In genomic region chr11:38791346-38791961, GRCh38 we compare ENCODE assay signal across 8 cellular contexts.
DNase-seq lines count a peak whose midpoint lies in the region; ATAC-seq and TF ChIP-seq lines count a peak whose summit lies in the region.

No MANE protein-coding gene starts in this region.

- no peaks in the 10 kb centered on the region for H3K23me2 ChIP-seq in H9 (ENCODE audit: insufficient read length, low read depth, low read length, poor library complexity, severe bottlenecking)

- H3T11ph ChIP-seq in H9 (ENCODE audit: low read length), result no peak overlapping the region

- ATAC-seq in SK-N-SH treated with all-trans-retinoic acid at 6 μM for 48 hours, result peak; percentile 87

- no peak overlapping the region for H3K18ac ChIP-seq in H9 (ENCODE audit: insufficient read length, low read depth, low read length)

- H4K20me1 ChIP-seq in H9 (ENCODE audit: control insufficient read depth, insufficient read depth, insufficient read length), result no peaks in the 10 kb centered on the region

- no peak overlapping the region for H2AFZ ChIP-seq in H9 (ENCODE audit: low read length)

- TF ChIP-seq CTCF in H9 (conservative IDR thresholded peaks at IDR 0.05), result peak; percentile 95
- TF ChIP-seq CTCF in fibroblast of the aortic adventitia (IDR thresholded peaks at IDR 0.05; ENCODE audit: insufficient read depth, low read length), result peak; percentile 64
- peak; percentile 99 for TF ChIP-seq CTCF in progenitor cell of endocrine pancreas (IDR thresholded peaks at IDR 0.05; ENCODE audit: unreplicated experiment)

- H3K4me1 ChIP-seq in H9 (ENCODE audit: insufficient read depth, low read length), result no peaks in the 10 kb centered on the region

- no peak overlapping the region for H3K27ac Mint-ChIP-seq in activated naive CD4-positive, alpha-beta T cell treated with anti-CD3 and anti-CD28 coated beads for 36 hours
- no peak overlapping the region; a peak in 1 of 7 replicates for H3K27ac Mint-ChIP-seq in H9
- H3K27ac Mint-ChIP-seq in progenitor cell of endocrine pancreas, result no peak overlapping the region

- no peak overlapping the region for H4K91ac ChIP-seq in H9 (ENCODE audit: insufficient read length, low read depth, low read length)

- DNase-seq in activated naive CD4-positive, alpha-beta T cell treated with anti-CD3 and anti-CD28 coated beads for 36 hours, result peak; percentile 25
- DNase-seq in activated naive CD4-positive, alpha-beta T cell treated with anti-CD3 and anti-CD28 coated beads, Interleukin-2, amount 50 U/mL, for 16 hours, result no peak
- DNase-seq in H9, result peak; percentile 31
- peak; percentile 70 for DNase-seq in MV-4-11 (lab: John Stamatoyannopoulos, UW)
- peak; percentile 67 for DNase-seq in fibroblast of the aortic adventitia (ENCODE audit: low read depth)
- DNase-seq in progenitor cell of endocrine pancreas (ENCODE audit: low spot score, unreplicated experiment), result peak; percentile 24
- no peak for DNase-seq in activated CD8-positive, alpha-beta memory T cell treated with anti-CD3 and anti-CD28 coated beads, Interleukin-2, amount 50 U/mL, for 48 hours

- no peak overlapping the region for H3K4me2 ChIP-seq in H9 (ENCODE audit: insufficient read depth, insufficient read length, low read length)

- no peak overlapping the region for H3K4me3 Mint-ChIP-seq in activated naive CD4-positive, alpha-beta T cell treated with anti-CD3 and anti-CD28 coated beads for 36 hours
- H3K4me3 Mint-ChIP-seq in H9, result no peak overlapping the region
- H3K4me3 Mint-ChIP-seq in progenitor cell of endocrine pancreas (ENCODE audit: low read depth), result no peak overlapping the region

- H4K8ac ChIP-seq in H9 (replicated peaks; ENCODE audit: insufficient read length, low read depth, low read length), result no peak overlapping the region

- intact Hi-C loops in activated naive CD4-positive, alpha-beta T cell treated with anti-CD3 and anti-CD28 coated beads for 36 hours (cut with micrococcal nuclease), result no loop called here

- WGBS in H9 (ENCODE audit: extremely low coverage, insufficient read length, low lambda C conversion rate), result no CpG with 5 or more reads among the region's 4 CpGs

- no peaks in the 10 kb centered on the region for H3K79me2 ChIP-seq in H9 (ENCODE audit: insufficient read depth, low read length)

- H2BK12ac ChIP-seq in H9 (ENCODE audit: insufficient read length, low read depth, low read length), result no peak overlapping the region

- no peak overlapping the region for H3K56ac ChIP-seq in H9 (ENCODE audit: insufficient read length, low read depth, low read length)

- CTCF ChIA-PET in activated naive CD4-positive, alpha-beta T cell treated with anti-CD3 and anti-CD28 coated beads for 36 hours (lab: Charles Lee), result no interaction called here

- H2BK20ac ChIP-seq in H9 (ENCODE audit: low read depth, low read length, poor library complexity, severe bottlenecking), result no peak overlapping the region

- no peaks in the 10 kb centered on the region for H3K9me3 Mint-ChIP-seq in activated naive CD4-positive, alpha-beta T cell treated with anti-CD3 and anti-CD28 coated beads for 36 hours
- peaks cover 3 to 6% of the 10 kb centered on the region in 2 experiments; a peak in 4 of 5 replicates for H3K9me3 Mint-ChIP-seq in H9
- H3K9me3 Mint-ChIP-seq in progenitor cell of endocrine pancreas (ENCODE audit: low read depth), result peaks cover under 1% of the 10 kb centered on the region

- H2BK15ac ChIP-seq in H9 (ENCODE audit: low read depth, low read length), result no peak overlapping the region

- H3K79me1 ChIP-seq in H9 (ENCODE audit: insufficient read depth, low read depth, low read length, poor library complexity, severe bottlenecking), result no peaks in the 10 kb centered on the region

- H2BK5ac ChIP-seq in H9 (ENCODE audit: insufficient read length, low read length), result no peak overlapping the region

- H3K23ac ChIP-seq in H9 (ENCODE audit: insufficient read length, low read depth, low read length), result no peak overlapping the region

- H3K4me3 ChIP-seq in fibroblast of the aortic adventitia (ENCODE audit: low read depth, low read length), result no peak overlapping the region

- no peak overlapping the region for H3K27ac ChIP-seq in H9 (ENCODE audit: insufficient read length, low read depth, low read length)

- no peak overlapping the region for H3K14ac ChIP-seq in H9 (ENCODE audit: insufficient read depth, low read length)

- H3K9ac ChIP-seq in H9 (ENCODE audit: extremely low read depth, insufficient read length, low read length), result no peak overlapping the region

- H2BK120ac ChIP-seq in H9 (ENCODE audit: low read depth, low read length, poor library complexity, severe bottlenecking), result no peak overlapping the region

- H3K9me3 ChIP-seq in H9 (ENCODE audit: control insufficient read depth, low read depth, low read length), result no peaks in the 10 kb centered on the region

- H2AK5ac ChIP-seq in H9 (ENCODE audit: insufficient read length, low read length), result no peak overlapping the region

- H4K5ac ChIP-seq in H9 (ENCODE audit: insufficient read length, low read depth, low read length), result no peak overlapping the region

- H3K27me3 Mint-ChIP-seq in activated naive CD4-positive, alpha-beta T cell treated with anti-CD3 and anti-CD28 coated beads for 36 hours (ENCODE audit: low read depth), result no peaks in the 10 kb centered on the region
- no peaks in the 10 kb centered on the region for H3K27me3 Mint-ChIP-seq in H9 (ENCODE audit: low read depth)
- no peaks in the 10 kb centered on the region for H3K27me3 Mint-ChIP-seq in progenitor cell of endocrine pancreas

- no peaks in the 10 kb centered on the region for H3K36me3 Mint-ChIP-seq in activated naive CD4-positive, alpha-beta T cell treated with anti-CD3 and anti-CD28 coated beads for 36 hours (ENCODE audit: low read depth)
- H3K36me3 Mint-ChIP-seq in H9 (ENCODE audit: insufficient read depth in 1 of 3, low read depth in 3 of 3) (peaks cover 0 to 8% (median 1%) of the 10 kb centered on the region in 3 experiments; a peak in 3 of 7 replicates), progenitor cell of endocrine pancreas (ENCODE audit: insufficient read depth) (no peaks in the 10 kb centered on the region)

- no peaks in the 10 kb centered on the region for H3K27me3 ChIP-seq in H9 (ENCODE audit: insufficient read depth, low read length)

- H3K4ac ChIP-seq in H9 (ENCODE audit: low read depth, low read length), result no peak overlapping the region

- no peaks in the 10 kb centered on the region for H3K4me1 Mint-ChIP-seq in activated naive CD4-positive, alpha-beta T cell treated with anti-CD3 and anti-CD28 coated beads for 36 hours (ENCODE audit: low read depth)
- H3K4me1 Mint-ChIP-seq in H9 (peaks cover 16 to 17% of the 10 kb centered on the region in 2 experiments), progenitor cell of endocrine pancreas (ENCODE audit: low read depth) (no peaks in the 10 kb centered on the region)

TF ChIP-seq in SK-N-SH treated with all-trans-retinoic acid at 6 μM for 48 hours, 23 proteins besides CTCF, POLR2A, EP300 and RAD21 (continues in another document):
- TF ChIP-seq ZFP30 (CRISPR knock-in tag; IDR thresholded peaks at IDR 0.05) (no peak), SNAI2 (CRISPR knock-in tag; IDR thresholded peaks at IDR 0.05) (no peak), ZFP3 (CRISPR knock-in tag; IDR thresholded peaks at IDR 0.05) (no peak), PPARA (CRISPR knock-in tag; IDR thresholded peaks at IDR 0.05; ENCODE audit: borderline replicate concordance) (no peak), RARB (CRISPR knock-in tag; IDR thresholded peaks at IDR 0.05) (no peak), ARNTL (CRISPR knock-in tag; IDR thresholded peaks at IDR 0.05; ENCODE audit: borderline replicate concordance, low read depth) (no peak), PATZ1 (CRISPR knock-in tag; IDR thresholded peaks at IDR 0.05; ENCODE audit: borderline replicate concordance) (no peak), TSHZ2 (CRISPR knock-in tag; IDR thresholded peaks at IDR 0.05) (no peak)

Comparison
In these comparisons a context has a peak if more than half of its experiments do, and no peak if none do; other contexts are left out.
1. DNase-seq: peak in activated naive CD4-positive, alpha-beta T cell treated with anti-CD3 and anti-CD28 coated beads for 36 hours (single experiment), H9 (single experiment), MV-4-11 (single experiment), fibroblast of the aortic adventitia (single experiment) and progenitor cell of endocrine pancreas (single experiment); none in activated naive CD4-positive, alpha-beta T cell treated with anti-CD3 and anti-CD28 coated beads, Interleukin-2, amount 50 U/mL, for 16 hours (single experiment) and activated CD8-positive, alpha-beta memory T cell treated with anti-CD3 and anti-CD28 coated beads, Interleukin-2, amount 50 U/mL, for 48 hours (single experiment).
2. Peak in every context shown above with its lines, with median percentiles within 50 percentile points of each other: CTCF ChIP-seq.